2 cellular contexts compared by ENCODE assay signal in genomic region chr15:48679952-48680351, GRCh38.
TF ChIP-seq lines count a peak whose summit lies in the region.

No MANE protein-coding gene starts in this region.

TF ChIP-seq in IMR-90, 13 proteins besides CTCF, POLR2A, EP300 and RAD21:
- TF ChIP-seq SMC3 (IDR thresholded peaks at IDR 0.05; ENCODE audit: low read depth, low read length) (no peak), RFX5 (IDR thresholded peaks at IDR 0.05; ENCODE audit: low read depth, low read length) (no peak), CHD1 (IDR thresholded peaks at IDR 0.05; ENCODE audit: low read depth, low read length) (no peak), MAZ (IDR thresholded peaks at IDR 0.05; ENCODE audit: borderline replicate concordance, low read depth, low read length) (no peak), MAFK (IDR thresholded peaks at IDR 0.05; ENCODE audit: low read depth, low read length) (no peak), RCOR1 (IDR thresholded peaks at IDR 0.05; ENCODE audit: insufficient replicate concordance, low read length) (no peak), BHLHE40 (IDR thresholded peaks at IDR 0.05; ENCODE audit: low read depth, low read length) (no peak)

TF ChIP-seq in neural cell, 6 proteins besides CTCF, POLR2A, EP300 and RAD21:
- TF ChIP-seq REST (IDR thresholded peaks at IDR 0.05; ENCODE audit: borderline replicate concordance) (no peak), POLR2AphosphoS5 (IDR thresholded peaks at IDR 0.05) (peak; percentile 23), SMC3 (conservative IDR thresholded peaks at IDR 0.05; ENCODE audit: poor library complexity) (no peak)
TF ChIP-seq in neural cell: peak in this region for 1.
